In the genomic region with DNA sequence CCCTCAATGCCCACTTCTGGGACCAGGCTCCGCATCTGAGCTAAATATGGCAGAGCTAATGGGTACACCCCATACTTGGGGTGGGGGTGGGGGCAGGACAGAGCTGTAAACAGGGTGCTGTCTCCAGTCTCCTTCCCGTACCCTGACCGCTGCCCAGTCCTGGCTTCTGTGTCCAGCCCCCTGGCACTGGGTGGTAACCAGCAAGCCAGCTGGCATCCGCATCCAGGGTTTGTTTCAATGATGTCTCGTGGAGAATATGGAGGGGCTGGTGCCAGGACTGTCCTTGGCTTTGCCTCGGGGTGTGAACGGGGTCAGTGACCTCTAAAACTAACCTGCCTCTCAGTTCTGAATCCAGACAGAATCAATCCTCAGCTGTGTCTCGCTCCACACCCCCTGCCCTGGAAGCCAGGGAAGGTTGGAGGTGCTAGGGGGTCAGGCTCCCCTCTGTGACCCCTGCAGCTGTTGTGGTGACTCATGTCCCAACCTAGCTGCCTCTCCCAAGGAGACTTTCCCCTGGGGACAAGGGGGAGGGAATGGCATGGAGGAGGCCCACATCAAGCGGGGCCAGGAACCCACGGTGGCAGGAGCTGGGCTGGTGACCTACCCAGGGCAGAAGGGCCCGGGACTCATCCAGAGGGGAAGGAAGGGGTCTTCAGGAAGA, we compare ENCODE assay signal across 12 cellular contexts. TPM values are rescaled to one million over a fixed set of nuclear protein-coding genes. Genes with fewer than 3 reads are reported as not detected.
DNase-seq lines count a peak whose midpoint lies in the region; ATAC-seq and TF ChIP-seq lines count a peak whose summit lies in the region.
"Had no signal": no experiment of that assay in that cellular context is flagged by ENCODE, and none has a peak within 500 bp of the region (broad histone marks: within the 10 kb centered on the region; RNA-seq: fewer than 3 reads in every experiment).

No MANE protein-coding gene starts in this region.

- TF ChIP-seq EP300 in tibial nerve (IDR thresholded peaks at IDR 0.05), result peak in 1 of 2 donors; percentile 19

- no peak overlapping the region for H2BK120ac ChIP-seq in mesenchymal stem cell (ENCODE audit: low read depth, low read length)

- peaks cover 13 to 67% of the 10 kb centered on the region in 2 experiments for H3K27me3 ChIP-seq in mesenchymal stem cell (ENCODE audit: control insufficient read depth in 1 of 2, insufficient read depth in 1 of 2, low read length in 2 of 2)
- peaks cover 0 to 59% of the 10 kb centered on the region in 2 donors for H3K27me3 ChIP-seq in tibial nerve

- H2AK5ac ChIP-seq in mesenchymal stem cell (ENCODE audit: low read length, severe bottlenecking), result no peak overlapping the region

- H3K27ac ChIP-seq in cingulate gyrus (ENCODE audit: low read depth, low read length) (peak overlapping the region; percentile 58), mesenchymal stem cell (ENCODE audit: low read length, poor library complexity, severe bottlenecking) (no peak overlapping the region), tibial nerve (peak overlapping the region; percentile 27 to 70 (median 52))

- no peak overlapping the region for H3K23ac ChIP-seq in mesenchymal stem cell (ENCODE audit: low read length in 2 of 2)

- peak overlapping the region in 1 of 2 experiments; percentile 40 for H2BK12ac ChIP-seq in mesenchymal stem cell (ENCODE audit: low read length in 2 of 2)

- no peaks in the 10 kb centered on the region for H3K36me3 Mint-ChIP-seq in mesothelial cell of epicardium

- H3K4me3 Mint-ChIP-seq in mesothelial cell of epicardium, result no peak overlapping the region

- H3K18ac ChIP-seq in mesenchymal stem cell (ENCODE audit: low read depth in 1 of 2, low read length in 2 of 2), result no peak overlapping the region

- peaks cover 8% of the 10 kb centered on the region for H3K4me1 Mint-ChIP-seq in mesothelial cell of epicardium

- no peak overlapping the region for H4K91ac ChIP-seq in mesenchymal stem cell (ENCODE audit: low read length)

- H3K4me3 ChIP-seq in mesenchymal stem cell (ENCODE audit: insufficient read depth in 1 of 2, low read depth in 1 of 2, low read length in 2 of 2) (no peak overlapping the region), tibial nerve (peak overlapping the region in 3 of 4 donors; percentile 39 to 54 (median 53))

- peaks cover 3% of the 10 kb centered on the region for H3K79me1 ChIP-seq in mesenchymal stem cell (replicated peaks; ENCODE audit: low read length, poor library complexity, severe bottlenecking)

- peak overlapping the region in 1 of 2 experiments; percentile 15 for H3K4ac ChIP-seq in mesenchymal stem cell (ENCODE audit: low read depth in 1 of 2, low read length in 2 of 2)

- no peak for TF ChIP-seq POLR2A in tibial nerve (IDR thresholded peaks at IDR 0.05)

- peaks cover 11 to 14% of the 10 kb centered on the region in 2 experiments for H3K36me3 ChIP-seq in mesenchymal stem cell (ENCODE audit: control insufficient read depth in 1 of 2, insufficient read depth in 2 of 2, low read depth in 1 of 2, low read length in 2 of 2)
- H3K36me3 ChIP-seq in tibial nerve, result peaks cover 0 to 20% (median 0%) of the 10 kb centered on the region in 3 donors

- H3K27me3 Mint-ChIP-seq in mesothelial cell of epicardium (ENCODE audit: low read depth), result peaks cover 59% of the 10 kb centered on the region

- WGBS in mesenchymal stem cell, result 72% methylated on average over 8 of the region's 11 CpGs
- 54 to 60% methylated on average over 10 to 11 of the region's 11 CpGs for WGBS in tibial nerve, 2 donors

- H3K14ac ChIP-seq in mesenchymal stem cell (ENCODE audit: low read length in 2 of 2), result no peak overlapping the region

- H3K9me3 ChIP-seq in mesenchymal stem cell (ENCODE audit: control insufficient read depth, low read length) (no peaks in the 10 kb centered on the region), tibial nerve (no peaks in the 10 kb centered on the region)

- no peak for ATAC-seq in HG03196 (IDR thresholded peaks at IDR 0.05; ENCODE audit: unreplicated experiment)

- TF ChIP-seq CTCF in tibial nerve (IDR thresholded peaks at IDR 0.05) (no peak), mesothelial cell of epicardium (IDR thresholded peaks at IDR 0.05; ENCODE audit: unreplicated experiment) (no peak)

- DNase-seq in NCI-H82 (lab: John Stamatoyannopoulos, UW) (peak; percentile 46), NCI-H82 treated with DMSO at 0.1 percent for 48 hours (lab: John Stamatoyannopoulos, UW; ENCODE audit: unreplicated experiment) (no peak), mesenchymal stem cell (no peak), tibial nerve (ENCODE audit: low spot score in 2 of 2) (no peak), NCI-H226 (no peak), mesothelial cell of epicardium (ENCODE audit: low spot score in 2 of 2, unreplicated experiment in 2 of 2) (no peak)
- DNase-seq: 8988T, activated gamma-delta T cell treated with Interleukin-2 at 50 U/mL for 16 hours, NCI-H1930 had no signal

- H3K9ac ChIP-seq in mesenchymal stem cell (ENCODE audit: low read length), result no peak overlapping the region

- H3K27ac Mint-ChIP-seq in mesothelial cell of epicardium, result no peak overlapping the region

- H4K8ac ChIP-seq in mesenchymal stem cell (ENCODE audit: low read length), result no peak overlapping the region

- no peak overlapping the region for H2AFZ ChIP-seq in mesenchymal stem cell (ENCODE audit: low read depth, low read length)

- no peak overlapping the region for H2BK15ac ChIP-seq in mesenchymal stem cell (ENCODE audit: low read depth, poor library complexity, severe bottlenecking)

- H2BK5ac ChIP-seq in mesenchymal stem cell (ENCODE audit: low read depth, low read length, poor library complexity, severe bottlenecking), result no peak overlapping the region

- H3K4me1 ChIP-seq in mesenchymal stem cell (ENCODE audit: control insufficient read depth, insufficient read depth, low read depth, low read length) (peaks cover 69% of the 10 kb centered on the region), tibial nerve (peaks cover 0 to 77% (median 46%) of the 10 kb centered on the region in 4 donors)

- no peaks in the 10 kb centered on the region for H3K9me3 Mint-ChIP-seq in mesothelial cell of epicardium

- peak overlapping the region; percentile 19 for H3K4me2 ChIP-seq in mesenchymal stem cell (ENCODE audit: low read length, poor library complexity, severe bottlenecking)

RNA-seq across cellular contexts. Expression of a gene that starts 1.5 kb away (rescaled TPM):
- polyA plus RNA-seq in mesenchymal stem cell (2013, experiment 1 of 2), result 0.17 TPM
- 0.21 TPM for polyA plus RNA-seq in mesenchymal stem cell (2013, experiment 2 of 2)
- 10 to 100 TPM in 3 of 4 donors, 1 to 10 TPM in 1; 2.4 to 19.6 (median 12.4) TPM for total RNA-seq in tibial nerve
- total RNA-seq in mesothelial cell of epicardium, result 1.7 to 2.1 TPM (median 1.7 TPM) in 3 replicates
- total RNA-seq: T-helper 2 cell treated with Interferon-gamma antibody and Interleukin-4, amounts not matched to agents 100 ng/mL and 5 ng/mL, for 36 hours had no signal

RNA-seq across cellular contexts. Expression of a gene that starts 1.6 kb away (rescaled TPM):
- polyA plus RNA-seq in mesenchymal stem cell (2013, experiment 1 of 2), result 0.12 TPM
- 0.05 TPM for polyA plus RNA-seq in mesenchymal stem cell (2013, experiment 2 of 2)
- total RNA-seq in tibial nerve, result 1 to 10 TPM in 1 of 4 donors, under 1 TPM in 3; 0.30 to 5.5 (median 0.61) TPM
- 1.6 to 3.0 TPM (median 2.3 TPM) in 3 replicates for total RNA-seq in mesothelial cell of epicardium

RNA-seq across cellular contexts. Expression of a gene that starts 21.1 kb away (rescaled TPM):
- polyA plus RNA-seq in mesenchymal stem cell (2013, experiment 1 of 2), result 6.1 TPM
- polyA plus RNA-seq in mesenchymal stem cell (2013, experiment 2 of 2), result 5.9 TPM
- total RNA-seq in tibial nerve (10 to 100 TPM; 10.9 to 16.5 (median 15.1) TPM), mesothelial cell of epicardium (36.8 to 39.1 TPM (median 37.1 TPM) in 3 replicates)

RNA-seq across cellular contexts. Expression of a gene that starts 29.8 kb away (rescaled TPM):
- polyA plus RNA-seq in mesenchymal stem cell (2013, experiment 1 of 2), result 64.0 TPM
- 60.0 TPM for polyA plus RNA-seq in mesenchymal stem cell (2013, experiment 2 of 2)
- total RNA-seq in tibial nerve (100 to 1,000 TPM in 3 of 4 donors, 10 to 100 TPM in 1; 85.3 to 170 (median 108) TPM), mesothelial cell of epicardium (55.6 to 56.6 TPM (median 56.2 TPM) in 3 replicates)

RNA-seq across cellular contexts. Expression of a gene that starts 33.1 kb away (rescaled TPM):
- 26.2 TPM for polyA plus RNA-seq in mesenchymal stem cell (2013, experiment 1 of 2)
- polyA plus RNA-seq in mesenchymal stem cell (2013, experiment 2 of 2), result 25.3 TPM
- total RNA-seq in tibial nerve (100 to 1,000 TPM; 101 to 131 (median 114) TPM), mesothelial cell of epicardium (141 to 146 TPM (median 142 TPM) in 3 replicates)

Comparison
In these comparisons a context has a peak if more than half of its experiments do, and no peak if none do; other contexts are left out.
1. H3K4me3 ChIP-seq: peak in tibial nerve (3 of 4); none in mesenchymal stem cell (0 of 2).